ENCODE assay signal across 1 cellular context in the genomic region with DNA sequence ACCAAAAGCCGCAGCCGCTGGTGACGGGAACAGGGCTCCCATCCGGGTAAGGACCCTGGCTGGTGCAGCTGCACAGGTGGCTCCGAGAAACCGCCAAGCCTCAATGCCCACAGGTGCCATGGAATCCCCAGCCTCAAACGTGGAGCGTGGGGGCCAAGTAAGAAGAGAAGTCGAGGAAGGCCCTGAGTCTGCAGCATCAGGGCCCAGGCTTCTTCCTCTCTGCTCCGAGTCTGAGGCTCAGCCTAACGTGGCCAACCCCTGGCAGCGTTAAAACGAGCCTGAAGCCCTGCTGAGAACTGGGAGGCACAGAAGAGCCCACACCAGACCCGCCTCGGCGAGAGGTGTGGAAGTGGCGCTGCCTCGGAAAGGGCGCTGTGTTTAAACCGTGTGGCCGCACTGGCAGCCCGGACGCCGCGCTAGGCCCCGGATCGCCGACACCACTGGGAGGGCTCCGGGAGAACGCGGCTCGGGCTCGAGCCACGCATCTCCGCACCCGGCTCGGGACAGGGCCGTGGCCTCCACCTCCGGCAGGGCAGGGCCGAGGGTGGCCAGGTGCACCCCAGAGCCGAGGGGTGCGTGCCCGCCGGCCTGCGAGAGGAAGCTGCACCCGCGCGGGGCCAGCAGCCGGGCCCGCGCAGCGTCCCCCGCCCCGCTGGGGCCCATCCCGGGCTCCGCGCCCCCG.
TF ChIP-seq lines count a peak whose summit lies in the region.

No MANE protein-coding gene starts in this region.

TF ChIP-seq in HepG2, 621 proteins besides CTCF, POLR2A, EP300 and RAD21 (continued from another document):
- TF ChIP-seq AKNA (CRISPR knock-in tag; IDR thresholded peaks at IDR 0.05; ENCODE audit: borderline replicate concordance), result no peak
- TF ChIP-seq E2F5 (CRISPR knock-in tag; conservative IDR thresholded peaks at IDR 0.05), result no peak
- 0 out of 2 replicates have a peak, but pooled peaks have one; percentile 42 for TF ChIP-seq ZNF776 (CRISPR knock-in tag; IDR thresholded peaks at IDR 0.05)
- TF ChIP-seq HHEX (CRISPR knock-in tag; IDR thresholded peaks at IDR 0.05), result no peak
- TF ChIP-seq NONO (IDR thresholded peaks at IDR 0.05), result no peak
- TF ChIP-seq NONO (CRISPR knock-in tag; conservative IDR thresholded peaks at IDR 0.05), result no peak
- TF ChIP-seq ZFP91 (CRISPR knock-in tag; IDR thresholded peaks at IDR 0.05; ENCODE audit: borderline replicate concordance), result no peak
- no peak for TF ChIP-seq HIVEP1 (CRISPR knock-in tag; IDR thresholded peaks at IDR 0.05)
- TF ChIP-seq MIXL1 (CRISPR knock-in tag; IDR thresholded peaks at IDR 0.05), result no peak
- TF ChIP-seq, protein P1, sequence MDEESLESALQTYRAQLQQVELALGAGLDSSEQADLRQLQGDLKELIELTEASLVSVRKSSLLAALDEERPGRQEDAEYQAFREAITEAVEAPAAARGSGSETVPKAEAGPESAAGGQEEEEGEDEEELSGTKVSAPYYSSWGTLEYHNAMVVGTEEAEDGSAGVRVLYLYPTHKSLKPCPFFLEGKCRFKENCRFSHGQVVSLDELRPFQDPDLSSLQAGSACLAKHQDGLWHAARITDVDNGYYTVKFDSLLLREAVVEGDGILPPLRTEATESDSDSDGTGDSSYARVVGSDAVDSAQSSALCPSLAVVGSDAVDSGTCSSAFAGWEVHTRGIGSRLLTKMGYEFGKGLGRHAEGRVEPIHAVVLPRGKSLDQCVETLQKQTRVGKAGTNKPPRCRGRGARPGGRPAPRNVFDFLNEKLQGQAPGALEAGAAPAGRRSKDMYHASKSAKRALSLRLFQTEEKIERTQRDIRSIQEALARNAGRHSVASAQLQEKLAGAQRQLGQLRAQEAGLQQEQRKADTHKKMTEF (CRISPR knock-in tag; IDR thresholded peaks at IDR 0.05), result no peak
- TF ChIP-seq BRD4 (CRISPR knock-in tag; IDR thresholded peaks at IDR 0.05), result no peak
- TF ChIP-seq ATF4 (CRISPR knock-in tag; IDR thresholded peaks at IDR 0.05), result no peak
- TF ChIP-seq, protein P2, sequence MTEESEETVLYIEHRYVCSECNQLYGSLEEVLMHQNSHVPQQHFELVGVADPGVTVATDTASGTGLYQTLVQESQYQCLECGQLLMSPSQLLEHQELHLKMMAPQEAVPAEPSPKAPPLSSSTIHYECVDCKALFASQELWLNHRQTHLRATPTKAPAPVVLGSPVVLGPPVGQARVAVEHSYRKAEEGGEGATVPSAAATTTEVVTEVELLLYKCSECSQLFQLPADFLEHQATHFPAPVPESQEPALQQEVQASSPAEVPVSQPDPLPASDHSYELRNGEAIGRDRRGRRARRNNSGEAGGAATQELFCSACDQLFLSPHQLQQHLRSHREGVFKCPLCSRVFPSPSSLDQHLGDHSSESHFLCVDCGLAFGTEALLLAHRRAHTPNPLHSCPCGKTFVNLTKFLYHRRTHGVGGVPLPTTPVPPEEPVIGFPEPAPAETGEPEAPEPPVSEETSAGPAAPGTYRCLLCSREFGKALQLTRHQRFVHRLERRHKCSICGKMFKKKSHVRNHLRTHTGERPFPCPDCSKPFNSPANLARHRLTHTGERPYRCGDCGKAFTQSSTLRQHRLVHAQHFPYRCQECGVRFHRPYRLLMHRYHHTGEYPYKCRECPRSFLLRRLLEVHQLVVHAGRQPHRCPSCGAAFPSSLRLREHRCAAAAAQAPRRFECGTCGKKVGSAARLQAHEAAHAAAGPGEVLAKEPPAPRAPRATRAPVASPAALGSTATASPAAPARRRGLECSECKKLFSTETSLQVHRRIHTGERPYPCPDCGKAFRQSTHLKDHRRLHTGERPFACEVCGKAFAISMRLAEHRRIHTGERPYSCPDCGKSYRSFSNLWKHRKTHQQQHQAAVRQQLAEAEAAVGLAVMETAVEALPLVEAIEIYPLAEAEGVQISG (CRISPR knock-in tag; IDR thresholded peaks at IDR 0.05), result no peak; the same call in 1 of the 2 replicates
- no peak for TF ChIP-seq ZNF441 (CRISPR knock-in tag; IDR thresholded peaks at IDR 0.05; ENCODE audit: borderline replicate concordance)
- TF ChIP-seq ETV5 (CRISPR knock-in tag; IDR thresholded peaks at IDR 0.05; ENCODE audit: borderline replicate concordance), result no peak
- TF ChIP-seq NFKBIZ (CRISPR knock-in tag; IDR thresholded peaks at IDR 0.05), result no peak
- TF ChIP-seq ZBTB7A (CRISPR knock-in tag; IDR thresholded peaks at IDR 0.05), result no peak
- TF ChIP-seq KDM5B (CRISPR knock-in tag; IDR thresholded peaks at IDR 0.05; ENCODE audit: borderline replicate concordance), result peak; percentile 53; the same call in 1 of the 2 replicates
- no peak for TF ChIP-seq ZNF761 (CRISPR knock-in tag; conservative IDR thresholded peaks at IDR 0.05)
- TF ChIP-seq CBX2 (IDR thresholded peaks at IDR 0.05; ENCODE audit: low read depth, low read length), result no peak
- no peak for TF ChIP-seq CBX2 (CRISPR knock-in tag; IDR thresholded peaks at IDR 0.05; ENCODE audit: low read depth)
- TF ChIP-seq ZNF724P (CRISPR knock-in tag; IDR thresholded peaks at IDR 0.05; ENCODE audit: borderline replicate concordance), result no peak
- no peak for TF ChIP-seq TCF12 (IDR thresholded peaks at IDR 0.05)
- no peak for TF ChIP-seq TCF12 (CRISPR knock-in tag; IDR thresholded peaks at IDR 0.05)
- TF ChIP-seq SRSF1 (optimal IDR thresholded peaks at IDR 0.05; ENCODE audit: low read depth, low read length), result no peak
- no peak for TF ChIP-seq FOXC1 (CRISPR knock-in tag; IDR thresholded peaks at IDR 0.05; ENCODE audit: borderline replicate concordance)
TF ChIP-seq in HepG2: peak in this region for 41.
